In genomic region chr7:123208793-123209192, GRCh38 we compare ENCODE assay signal across 11 cellular contexts. TPM values are rescaled to one million over a fixed set of nuclear protein-coding genes. Genes with fewer than 3 reads are reported as not detected.
A peak's percentile ranks its signal among the peaks of the same experiment; 100 is the strongest.
DNase-seq lines count a peak whose midpoint lies in the region; TF ChIP-seq lines count a peak whose summit lies in the region.
"Had no signal": no experiment of that assay in that cellular context is flagged by ENCODE, and none has a peak within 500 bp of the region (broad histone marks: within the 10 kb centered on the region; RNA-seq: fewer than 3 reads in every experiment).

No MANE protein-coding gene starts in this region.

- H3K4me3 ChIP-seq in NB4 (ENCODE audit: low read depth, low read length) (no peak overlapping the region), tibial nerve (no peak overlapping the region)
- H3K4me3 ChIP-seq: A549 had no signal

- TF ChIP-seq POLR2A in NB4 (IDR thresholded peaks at IDR 0.05; ENCODE audit: extremely low read depth, insufficient read length) (no peak), tibial nerve (IDR thresholded peaks at IDR 0.05) (no peak)

- no peaks in the 10 kb centered on the region for H3K36me3 ChIP-seq in tibial nerve

- H3K4me1 ChIP-seq in tibial nerve = no peaks in the 10 kb centered on the region
- H3K4me1 ChIP-seq: A549 had no signal

- no peaks in the 10 kb centered on the region for H3K27me3 ChIP-seq in tibial nerve

- peaks cover 10% of the 10 kb centered on the region for H3K4me1 Mint-ChIP-seq in progenitor cell of endocrine pancreas (ENCODE audit: low read depth)

- H3K27ac ChIP-seq in tibial nerve = no peak overlapping the region
- H3K27ac ChIP-seq: A549 had no signal

- TF ChIP-seq CTCF in NB4 (IDR thresholded peaks at IDR 0.05; ENCODE audit: low read depth, low read length) (peak; percentile 34), progenitor cell of endocrine pancreas (IDR thresholded peaks at IDR 0.05; ENCODE audit: unreplicated experiment) (peak; percentile 36), tibial nerve (IDR thresholded peaks at IDR 0.05) (peak in 2 of 5 experiments; percentile 7 to 10)

- no peak overlapping the region for H3K4me3 Mint-ChIP-seq in progenitor cell of endocrine pancreas (ENCODE audit: low read depth)

- H3K27ac Mint-ChIP-seq in progenitor cell of endocrine pancreas = no peak overlapping the region

- DNase-seq in NCI-H1092 treated with DMSO at 0.1 percent for 48 hours (lab: John Stamatoyannopoulos, UW) (peak; percentile 17), NCI-H1092 (lab: John Stamatoyannopoulos, UW) (no peak), NB4 (ENCODE audit: low read depth) (peak; percentile 11), dermis blood vessel endothelial cell (peak; percentile 16), progenitor cell of endocrine pancreas (ENCODE audit: low spot score, unreplicated experiment) (no peak), HPDE6-E6E7 (ENCODE audit: extremely low spot score) (no peak), tibial nerve (ENCODE audit: low spot score in 2 of 2) (no peak)
- DNase-seq in effector CD4-positive, alpha-beta T cell = no peak
- DNase-seq: cerebellar nuclear complex had no signal

- no peaks in the 10 kb centered on the region for H3K9me3 ChIP-seq in tibial nerve
- H3K9me3 ChIP-seq: A549 had no signal

- H3K36me3 Mint-ChIP-seq in progenitor cell of endocrine pancreas (ENCODE audit: insufficient read depth) = no peaks in the 10 kb centered on the region

- H3K9me3 Mint-ChIP-seq in progenitor cell of endocrine pancreas (ENCODE audit: low read depth) = no peaks in the 10 kb centered on the region

- peaks cover 2% of the 10 kb centered on the region for H3K27me3 Mint-ChIP-seq in progenitor cell of endocrine pancreas

- no peak for TF ChIP-seq EP300 in tibial nerve (IDR thresholded peaks at IDR 0.05)

- 43 to 50% methylated on average over 3 of the region's 3 CpGs for WGBS in tibial nerve, 2 donors

RNA-seq across cellular contexts. Expression of gene SLC13A1, which starts 9.0 kb away (rescaled TPM):
- not detected in 2 replicates for total RNA-seq in dermis blood vessel endothelial cell
- not detected in 2 replicates for total RNA-seq in progenitor cell of endocrine pancreas
- total RNA-seq in tibial nerve = not detected
- total RNA-seq: HT1080 had no signal

Comparison
In these comparisons a context has a peak if more than half of its experiments do, and no peak if none do; other contexts are left out.
1. DNase-seq: peak in NCI-H1092 treated with DMSO at 0.1 percent for 48 hours (single experiment), NB4 (single experiment) and dermis blood vessel endothelial cell (single experiment); none in NCI-H1092 (single experiment), progenitor cell of endocrine pancreas (single experiment), HPDE6-E6E7 (single experiment), effector CD4-positive, alpha-beta T cell (single experiment) and tibial nerve (0 of 2).